7 cellular contexts compared by ENCODE assay signal in genomic region chr12:41521872-41522379, GRCh38.
A peak's percentile ranks its signal among the peaks of the same experiment; 100 is the strongest.
DNase-seq lines count a peak whose midpoint lies in the region; ATAC-seq and TF ChIP-seq lines count a peak whose summit lies in the region.

No MANE protein-coding gene starts in this region.

- H3K36me3 Mint-ChIP-seq in endodermal cell (ENCODE audit: low read depth): no peaks in the 10 kb centered on the region
- no peaks in the 10 kb centered on the region for H3K36me3 Mint-ChIP-seq in Caco-2 (ENCODE audit: insufficient read depth, unreplicated experiment)
- no peaks in the 10 kb centered on the region for H3K36me3 Mint-ChIP-seq in activated CD4-positive, alpha-beta T cell treated with anti-CD3 and anti-CD28 coated beads, Interleukin-2, amount 10 ng/mL, durations not matched to agents 7 days and 5 days (ENCODE audit: low read depth)

- POLR2A ChIA-PET in Caco-2 (lab: Charles Lee): no interaction called here
- POLR2A ChIA-PET in activated CD4-positive, alpha-beta T cell treated with anti-CD3 and anti-CD28 coated beads, Interleukin-2, amount 10 ng/mL, durations not matched to agents 7 days and 5 days (lab: Charles Lee): no interaction called here

- BruUV-seq in Caco-2 (replicated peaks; lab: Mats Ljungman, UMichigan): no TSS peak

- DNase-seq in NCI-H526 treated with DMSO at 0.1 percent for 48 hours (lab: John Stamatoyannopoulos, UW) (peak; percentile 29), endodermal cell (no peak), pulmonary artery endothelial cell (ENCODE audit: low read depth, low spot score) (peak; percentile 87), Caco-2 (no peak)
- no peak for DNase-seq in activated CD4-positive, alpha-beta T cell treated with anti-CD3 and anti-CD28 coated beads, Interleukin-2, amount 10 ng/mL, durations not matched to agents 7 days and 5 days

- no peaks in the 10 kb centered on the region for H3K9me3 Mint-ChIP-seq in endodermal cell
- no peaks in the 10 kb centered on the region for H3K9me3 Mint-ChIP-seq in Caco-2 (ENCODE audit: unreplicated experiment)
- H3K9me3 Mint-ChIP-seq in activated CD4-positive, alpha-beta T cell treated with anti-CD3 and anti-CD28 coated beads, Interleukin-2, amount 10 ng/mL, durations not matched to agents 7 days and 5 days: no peaks in the 10 kb centered on the region

- H3K4me3 ChIP-seq in endodermal cell (ENCODE audit: low read length): no peak overlapping the region
- H3K4me3 ChIP-seq in Caco-2 (ENCODE audit: low read depth, low read length): no peak overlapping the region

- intact Hi-C loops in Caco-2 (cut with micrococcal nuclease; ENCODE audit: unreplicated experiment): no loop called here

- ATAC-seq in GM18508 (IDR thresholded peaks at IDR 0.05; ENCODE audit: insufficient read depth, unreplicated experiment) (peak; percentile 62), HG02642 (IDR thresholded peaks at IDR 0.05; ENCODE audit: poor library complexity, unreplicated experiment) (peak; percentile 61)

- H3K4me1 ChIP-seq in endodermal cell (ENCODE audit: control insufficient read depth, insufficient read depth, low read length): no peaks in the 10 kb centered on the region
- no peaks in the 10 kb centered on the region for H3K4me1 ChIP-seq in Caco-2

- H3K36me3 ChIP-seq in endodermal cell (ENCODE audit: control insufficient read depth, insufficient read depth, low read length) (no peaks in the 10 kb centered on the region), Caco-2 (ENCODE audit: control insufficient read depth, insufficient read depth, low read length) (no peaks in the 10 kb centered on the region)

- TF ChIP-seq CTCF in endodermal cell (conservative IDR thresholded peaks at IDR 0.05) (no peak), Caco-2 (IDR thresholded peaks at IDR 0.05; ENCODE audit: insufficient read depth in 1 of 2, low read depth in 1 of 2, low read length in 1 of 2, severe bottlenecking in 1 of 2, unreplicated experiment in 1 of 2) (no peak)

- H3K4me1 Mint-ChIP-seq in endodermal cell (peaks cover 24% of the 10 kb centered on the region), Caco-2 (ENCODE audit: low read depth, unreplicated experiment) (no peaks in the 10 kb centered on the region)
- peaks cover 3% of the 10 kb centered on the region for H3K4me1 Mint-ChIP-seq in activated CD4-positive, alpha-beta T cell treated with anti-CD3 and anti-CD28 coated beads, Interleukin-2, amount 10 ng/mL, durations not matched to agents 7 days and 5 days

- 67% methylated on average over 1 of the region's 1 CpG; no CpG with 5 or more reads in 1 of the 2 experiments for WGBS in endodermal cell (ENCODE audit: insufficient coverage in 1 of 2, insufficient read length in 1 of 2), 2 experiments

- H3K27me3 ChIP-seq in endodermal cell (ENCODE audit: control insufficient read depth, insufficient read depth, low read length, poor library complexity, severe bottlenecking) (no peaks in the 10 kb centered on the region), Caco-2 (replicated peaks; ENCODE audit: control insufficient read depth, insufficient read depth, low read length) (no peaks in the 10 kb centered on the region)

- CTCF ChIA-PET in Caco-2 (lab: Charles Lee): no interaction called here
- CTCF ChIA-PET in activated CD4-positive, alpha-beta T cell treated with anti-CD3 and anti-CD28 coated beads, Interleukin-2, amount 10 ng/mL, durations not matched to agents 7 days and 5 days (lab: Charles Lee): no interaction called here

- H3K4me3 Mint-ChIP-seq in endodermal cell: no peak overlapping the region
- H3K4me3 Mint-ChIP-seq in Caco-2 (ENCODE audit: unreplicated experiment): no peak overlapping the region
- H3K4me3 Mint-ChIP-seq in activated CD4-positive, alpha-beta T cell treated with anti-CD3 and anti-CD28 coated beads, Interleukin-2, amount 10 ng/mL, durations not matched to agents 7 days and 5 days: no peak overlapping the region

- H3K27ac ChIP-seq in endodermal cell (ENCODE audit: low read depth, low read length): peak overlapping the region; percentile 6

- H3K27ac Mint-ChIP-seq in endodermal cell: no peak overlapping the region
- H3K27ac Mint-ChIP-seq in Caco-2 (ENCODE audit: unreplicated experiment): no peak overlapping the region
- H3K27ac Mint-ChIP-seq in activated CD4-positive, alpha-beta T cell treated with anti-CD3 and anti-CD28 coated beads, Interleukin-2, amount 10 ng/mL, durations not matched to agents 7 days and 5 days: no peak overlapping the region

- H3K27me3 Mint-ChIP-seq in endodermal cell (ENCODE audit: insufficient read depth) (no peaks in the 10 kb centered on the region), Caco-2 (ENCODE audit: insufficient read depth, unreplicated experiment) (peaks cover 11% of the 10 kb centered on the region)
- H3K27me3 Mint-ChIP-seq in activated CD4-positive, alpha-beta T cell treated with anti-CD3 and anti-CD28 coated beads, Interleukin-2, amount 10 ng/mL, durations not matched to agents 7 days and 5 days: no peaks in the 10 kb centered on the region

- H3K9ac ChIP-seq in endodermal cell (ENCODE audit: extremely low read depth, low read length, poor library complexity, severe bottlenecking): no peak overlapping the region

- H3K9me3 ChIP-seq in endodermal cell (ENCODE audit: control insufficient read depth, low read length) (no peaks in the 10 kb centered on the region), Caco-2 (no peaks in the 10 kb centered on the region)

Comparison
In these comparisons a context has a peak if more than half of its experiments do, and no peak if none do; other contexts are left out.
1. DNase-seq: peak in NCI-H526 treated with DMSO at 0.1 percent for 48 hours (single experiment) and pulmonary artery endothelial cell (single experiment); none in endodermal cell (single experiment), Caco-2 (0 of 2) and activated CD4-positive, alpha-beta T cell treated with anti-CD3 and anti-CD28 coated beads, Interleukin-2, amount 10 ng/mL, durations not matched to agents 7 days and 5 days (single experiment).